In the genomic region with DNA sequence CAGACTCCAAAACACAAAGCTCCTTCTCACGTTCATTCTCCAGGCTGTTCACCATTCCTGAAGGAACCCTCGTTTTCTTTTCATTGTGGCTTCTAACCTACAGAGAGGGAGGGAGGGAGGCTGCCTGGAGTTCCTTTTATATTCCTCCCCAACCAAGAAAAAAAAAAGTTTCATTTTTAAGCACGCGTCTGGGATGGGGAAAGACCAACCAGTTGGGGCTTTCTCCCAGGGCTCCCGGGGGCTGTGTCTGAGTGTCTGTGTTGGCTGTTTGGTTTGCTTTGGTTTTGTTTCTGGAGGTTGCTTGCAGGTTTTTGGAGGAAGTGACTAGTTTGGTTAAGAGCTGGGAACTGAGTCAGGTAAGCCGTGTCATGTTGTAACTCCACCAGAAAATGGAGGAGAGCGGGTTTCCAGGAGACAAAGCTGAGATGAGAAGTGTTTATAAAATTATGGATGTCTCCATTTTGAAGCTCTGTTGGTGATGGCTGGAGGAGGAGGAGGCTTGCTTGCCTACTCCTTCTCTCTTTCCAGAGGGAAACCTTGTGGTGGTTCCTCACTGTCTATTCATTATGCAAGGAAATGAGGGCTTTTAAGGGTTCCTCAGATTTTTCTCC, we compare ENCODE assay signal across 8 cellular contexts. TPM values are rescaled to one million over a fixed set of nuclear protein-coding genes. Genes with fewer than 3 reads are reported as not detected.
DNase-seq lines count a peak whose midpoint lies in the region; ATAC-seq and TF ChIP-seq lines count a peak whose summit lies in the region.

No MANE protein-coding gene starts in this region.

- H3K36me3 ChIP-seq in Caco-2 (ENCODE audit: control insufficient read depth, insufficient read depth, low read length) (no peaks in the 10 kb centered on the region), MM.1S (replicated peaks; ENCODE audit: insufficient read depth, low read length) (no peaks in the 10 kb centered on the region)

- no peaks in the 10 kb centered on the region for H3K79me2 ChIP-seq in MM.1S (ENCODE audit: low read length)

- peak overlapping the region; percentile 67; the same call in 1 of the 2 replicates for H3K4me2 ChIP-seq in MM.1S (ENCODE audit: low read depth, low read length)

- H3K36me3 Mint-ChIP-seq in Caco-2 (ENCODE audit: insufficient read depth, unreplicated experiment): peaks cover 25% of the 10 kb centered on the region
- H3K36me3 Mint-ChIP-seq in T-helper 2 cell treated with Interferon-gamma antibody and Interleukin-4, amounts not matched to agents 5 μg/mL and 100 μg/mL, for 36 hours (ENCODE audit: low read depth): no peaks in the 10 kb centered on the region
- peaks cover 8% of the 10 kb centered on the region for H3K36me3 Mint-ChIP-seq in activated CD8-positive, alpha-beta T cell treated with anti-CD3 and anti-CD28 coated beads, Interleukin-2, amount 10 ng/mL, durations not matched to agents 7 days and 5 days (ENCODE audit: low read depth)

- peak overlapping the region; percentile 87; the same call in 1 of the 2 replicates for H2AFZ ChIP-seq in MM.1S (ENCODE audit: low read length)

- H3K4me1 Mint-ChIP-seq in Caco-2 (ENCODE audit: low read depth, unreplicated experiment): peaks cover 10% of the 10 kb centered on the region
- peaks cover 9% of the 10 kb centered on the region for H3K4me1 Mint-ChIP-seq in T-helper 2 cell treated with Interferon-gamma antibody and Interleukin-4, amounts not matched to agents 5 μg/mL and 100 μg/mL, for 36 hours (ENCODE audit: low read depth)
- peaks cover 21% of the 10 kb centered on the region for H3K4me1 Mint-ChIP-seq in activated CD8-positive, alpha-beta T cell treated with anti-CD3 and anti-CD28 coated beads, Interleukin-2, amount 10 ng/mL, durations not matched to agents 7 days and 5 days (ENCODE audit: low read depth)

- no peaks in the 10 kb centered on the region for H3K9me3 ChIP-seq in Caco-2
- no peaks in the 10 kb centered on the region for H3K9me3 ChIP-seq in MM.1S (replicated peaks; ENCODE audit: insufficient read depth, low read length)

- H3F3A ChIP-seq in MM.1S (ENCODE audit: insufficient read depth, low read length): no peaks in the 10 kb centered on the region

- H3K4me3 Mint-ChIP-seq in Caco-2 (ENCODE audit: unreplicated experiment): peak overlapping the region; percentile 89
- no peak overlapping the region for H3K4me3 Mint-ChIP-seq in T-helper 2 cell treated with Interferon-gamma antibody and Interleukin-4, amounts not matched to agents 5 μg/mL and 100 μg/mL, for 36 hours
- no peak overlapping the region for H3K4me3 Mint-ChIP-seq in activated CD8-positive, alpha-beta T cell treated with anti-CD3 and anti-CD28 coated beads, Interleukin-2, amount 10 ng/mL, durations not matched to agents 7 days and 5 days

- no peaks in the 10 kb centered on the region for H4K20me1 ChIP-seq in MM.1S (ENCODE audit: insufficient read depth, low read length)

- intact Hi-C loops in Caco-2 (cut with micrococcal nuclease; ENCODE audit: unreplicated experiment): loop anchor here (5.0 to 10.0 kb wide), 5 partner anchors 172 to 962 kb away; no protein-coding TSS in a partner anchor

- H3K27ac Mint-ChIP-seq in Caco-2 (ENCODE audit: unreplicated experiment): peak overlapping the region; percentile 64
- no peak overlapping the region for H3K27ac Mint-ChIP-seq in T-helper 2 cell treated with Interferon-gamma antibody and Interleukin-4, amounts not matched to agents 5 μg/mL and 100 μg/mL, for 36 hours
- no peak overlapping the region for H3K27ac Mint-ChIP-seq in activated CD8-positive, alpha-beta T cell treated with anti-CD3 and anti-CD28 coated beads, Interleukin-2, amount 10 ng/mL, durations not matched to agents 7 days and 5 days

- no peaks in the 10 kb centered on the region for H3K27me3 ChIP-seq in Caco-2 (replicated peaks; ENCODE audit: control insufficient read depth, insufficient read depth, low read length)
- no peaks in the 10 kb centered on the region; the same call in 1 of the 2 replicates for H3K27me3 ChIP-seq in MM.1S (replicated peaks; ENCODE audit: insufficient read depth, low read length)

- POLR2A ChIA-PET in Caco-2 (lab: Charles Lee) (interaction anchor here (1.3 kb wide), 1 partner anchor 57 kb away, joined by 5 read pairs; no protein-coding TSS in a partner anchor), HEK293T (lab: Yijun Ruan, JAX) (interaction anchor here (1.1 to 3.4 kb wide), 5 partner anchors 11 to 57 kb away, joined by 5 to 16 read pairs (median 5); no protein-coding TSS in a partner anchor)
- POLR2A ChIA-PET in activated CD8-positive, alpha-beta T cell treated with anti-CD3 and anti-CD28 coated beads, Interleukin-2, amount 10 ng/mL, durations not matched to agents 7 days and 5 days (lab: Charles Lee): no interaction called here

- H3K27ac ChIP-seq in MM.1S (ENCODE audit: low read length): no peak overlapping the region

- H3K4me1 ChIP-seq in Caco-2 (0 out of 2 replicates have a peak, but pooled peaks cover 6% of the 10 kb centered on the region), MM.1S (ENCODE audit: low read length) (no peaks in the 10 kb centered on the region)

- H3K9me3 Mint-ChIP-seq in Caco-2 (ENCODE audit: unreplicated experiment): no peaks in the 10 kb centered on the region
- H3K9me3 Mint-ChIP-seq in T-helper 2 cell treated with Interferon-gamma antibody and Interleukin-4, amounts not matched to agents 5 μg/mL and 100 μg/mL, for 36 hours: no peaks in the 10 kb centered on the region
- no peaks in the 10 kb centered on the region for H3K9me3 Mint-ChIP-seq in activated CD8-positive, alpha-beta T cell treated with anti-CD3 and anti-CD28 coated beads, Interleukin-2, amount 10 ng/mL, durations not matched to agents 7 days and 5 days (ENCODE audit: insufficient read depth)

- TF ChIP-seq CTCF in Caco-2 (IDR thresholded peaks at IDR 0.05; ENCODE audit: insufficient read depth in 1 of 2, low read depth in 1 of 2, low read length in 1 of 2, severe bottlenecking in 1 of 2, unreplicated experiment in 1 of 2) (no peak), MM.1S (IDR thresholded peaks at IDR 0.05; ENCODE audit: low read length) (no peak)

- CTCF ChIA-PET in Caco-2 (lab: Charles Lee) (interaction anchor here (0.5 to 0.7 kb wide), 2 partner anchors 18 to 66 kb away, joined by 3 read pairs; no protein-coding TSS in a partner anchor), HEK293T (lab: Yijun Ruan, JAX) (no interaction called here)
- CTCF ChIA-PET in activated CD8-positive, alpha-beta T cell treated with anti-CD3 and anti-CD28 coated beads, Interleukin-2, amount 10 ng/mL, durations not matched to agents 7 days and 5 days (lab: Charles Lee): no interaction called here

- H3K4me3 ChIP-seq in Caco-2 (ENCODE audit: low read depth, low read length): peak overlapping the region; percentile 79
- peak overlapping the region; percentile 76; the same call in 1 of the 2 replicates for H3K4me3 ChIP-seq in MM.1S (ENCODE audit: low read length)

- no peaks in the 10 kb centered on the region for H3K27me3 Mint-ChIP-seq in Caco-2 (ENCODE audit: insufficient read depth, unreplicated experiment)
- peaks cover 61% of the 10 kb centered on the region for H3K27me3 Mint-ChIP-seq in T-helper 2 cell treated with Interferon-gamma antibody and Interleukin-4, amounts not matched to agents 5 μg/mL and 100 μg/mL, for 36 hours (ENCODE audit: low read depth)
- peaks cover 57% of the 10 kb centered on the region for H3K27me3 Mint-ChIP-seq in activated CD8-positive, alpha-beta T cell treated with anti-CD3 and anti-CD28 coated beads, Interleukin-2, amount 10 ng/mL, durations not matched to agents 7 days and 5 days (ENCODE audit: low read depth)

- BruUV-seq in Caco-2 (replicated peaks; lab: Mats Ljungman, UMichigan): no TSS peak

- DNase-seq in Caco-2 (no peak), MM.1S (no peak), dermis blood vessel endothelial cell (peak; percentile 44), midbrain (lab: John Stamatoyannopoulos, UW) (peak; percentile 53), HEK293T (ENCODE audit: extremely low spot score) (no peak)
- no peak for DNase-seq in T-helper 2 cell treated with Interferon-gamma antibody and Interleukin-4, amounts not matched to agents 5 μg/mL and 100 μg/mL, for 36 hours (ENCODE audit: low spot score)
- DNase-seq in activated CD8-positive, alpha-beta T cell treated with anti-CD3 and anti-CD28 coated beads, Interleukin-2, amount 10 ng/mL, durations not matched to agents 7 days and 5 days: no peak

- H3K9ac ChIP-seq in MM.1S (ENCODE audit: low read length): peak overlapping the region; percentile 36; the same call in 1 of the 2 replicates

- no peak for ATAC-seq in HG02938 (IDR thresholded peaks at IDR 0.05; ENCODE audit: unreplicated experiment)
- no peak for ATAC-seq in activated CD8-positive, alpha-beta T cell treated with anti-CD3 and anti-CD28 coated beads, Interleukin-2, amount 10 ng/mL, durations not matched to agents 7 days and 5 days

- H3K9me2 ChIP-seq in MM.1S (replicated peaks; ENCODE audit: insufficient read depth, low read length): no peaks in the 10 kb centered on the region

TF ChIP-seq in HEK293T, 16 proteins besides CTCF, POLR2A, EP300 and RAD21:
- TF ChIP-seq CTBP1 (IDR thresholded peaks at IDR 0.05; ENCODE audit: borderline replicate concordance): no peak
- no peak for TF ChIP-seq TARDBP (IDR thresholded peaks at IDR 0.05)
- no peak for TF ChIP-seq ZNF384 (IDR thresholded peaks at IDR 0.05)
- TF ChIP-seq ARNT (IDR thresholded peaks at IDR 0.05): no peak
- no peak for TF ChIP-seq ELF4 (IDR thresholded peaks at IDR 0.05)
- TF ChIP-seq SUZ12 (IDR thresholded peaks at IDR 0.05): no peak
- TF ChIP-seq FOXM1 (IDR thresholded peaks at IDR 0.05; ENCODE audit: borderline replicate concordance): no peak
- TF ChIP-seq, protein P1, sequence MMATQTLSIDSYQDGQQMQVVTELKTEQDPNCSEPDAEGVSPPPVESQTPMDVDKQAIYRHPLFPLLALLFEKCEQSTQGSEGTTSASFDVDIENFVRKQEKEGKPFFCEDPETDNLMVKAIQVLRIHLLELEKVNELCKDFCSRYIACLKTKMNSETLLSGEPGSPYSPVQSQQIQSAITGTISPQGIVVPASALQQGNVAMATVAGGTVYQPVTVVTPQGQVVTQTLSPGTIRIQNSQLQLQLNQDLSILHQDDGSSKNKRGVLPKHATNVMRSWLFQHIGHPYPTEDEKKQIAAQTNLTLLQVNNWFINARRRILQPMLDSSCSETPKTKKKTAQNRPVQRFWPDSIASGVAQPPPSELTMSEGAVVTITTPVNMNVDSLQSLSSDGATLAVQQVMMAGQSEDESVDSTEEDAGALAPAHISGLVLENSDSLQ (IDR thresholded peaks at IDR 0.05): no peak
- TF ChIP-seq BHLHE40 (IDR thresholded peaks at IDR 0.05; ENCODE audit: borderline replicate concordance): no peak
- no peak for TF ChIP-seq HDGF (IDR thresholded peaks at IDR 0.05; ENCODE audit: borderline replicate concordance)
- no peak for TF ChIP-seq L3MBTL2 (conservative IDR thresholded peaks at IDR 0.05)
- TF ChIP-seq FOXK2 (IDR thresholded peaks at IDR 0.05): no peak

RNA-seq across cellular contexts. Expression of a gene that starts 1.7 kb away (rescaled TPM):
- total RNA-seq in Caco-2 (2022): 34.5 and 36.8 TPM in 2 replicates
- total RNA-seq in dermis blood vessel endothelial cell: 11.4 and 11.9 TPM in 2 replicates
- not detected for total RNA-seq in activated CD8-positive, alpha-beta T cell treated with anti-CD3 and anti-CD28 coated beads, Interleukin-2, amount 10 ng/mL, durations not matched to agents 7 days and 5 days

Comparison
In these comparisons a context has a peak if more than half of its experiments do, and no peak if none do; other contexts are left out.
1. DNase-seq: peak in dermis blood vessel endothelial cell (single experiment) and midbrain (single experiment); none in Caco-2 (0 of 2), MM.1S (single experiment), HEK293T (single experiment), T-helper 2 cell treated with Interferon-gamma antibody and Interleukin-4, amounts not matched to agents 5 μg/mL and 100 μg/mL, for 36 hours (single experiment) and activated CD8-positive, alpha-beta T cell treated with anti-CD3 and anti-CD28 coated beads, Interleukin-2, amount 10 ng/mL, durations not matched to agents 7 days and 5 days (single experiment).
2. RNA of a gene that starts 1.7 kb away (total RNA-seq): 34.5 to 36.8 TPM in Caco-2 and 11.4 to 11.9 TPM in dermis blood vessel endothelial cell; not detected in activated CD8-positive, alpha-beta T cell treated with anti-CD3 and anti-CD28 coated beads, Interleukin-2, amount 10 ng/mL, durations not matched to agents 7 days and 5 days; every median in the first group is over 10 times any median in the second.